In the genomic region with DNA sequence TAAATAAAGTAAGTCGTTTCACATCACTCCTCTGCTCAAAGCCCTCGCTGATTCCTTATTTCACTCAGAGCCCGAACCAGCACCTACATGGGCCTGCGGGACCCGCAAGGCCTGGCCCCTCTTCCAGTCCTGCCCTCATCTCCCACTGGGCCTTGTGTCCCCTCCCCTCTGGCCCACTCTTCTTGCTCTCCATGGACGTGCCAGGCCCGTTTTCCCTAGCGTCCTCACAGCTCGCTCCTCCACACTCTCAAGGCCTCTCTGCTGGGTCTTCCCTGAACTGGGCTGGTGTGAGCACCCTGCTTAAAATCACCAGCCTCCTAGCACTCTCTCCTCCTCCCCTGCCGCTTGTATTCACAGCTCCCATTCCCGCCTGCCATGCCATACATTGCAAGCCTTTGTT, we compare ENCODE assay signal across 22 cellular contexts.
DNase-seq lines count a peak whose midpoint lies in the region; ATAC-seq, FAIRE-seq and TF ChIP-seq lines count a peak whose summit lies in the region.
"Had no signal": no experiment of that assay in that cellular context is flagged by ENCODE, and none has a peak within 500 bp of the region (broad histone marks: within the 10 kb centered on the region; RNA-seq: fewer than 3 reads in every experiment).

No MANE protein-coding gene starts in this region.

- no peaks in the 10 kb centered on the region; the same call in 1 of the 2 replicates for H3K27me3 ChIP-seq in H9 (ENCODE audit: insufficient read depth, low read length)
- H3K27me3 ChIP-seq in colonic mucosa, result no peaks in the 10 kb centered on the region
- H3K27me3 ChIP-seq in stomach, result peaks cover 0 to 16% (median 0%) of the 10 kb centered on the region in 3 donors
- peaks cover 12% of the 10 kb centered on the region for H3K27me3 ChIP-seq in gastroesophageal sphincter

- H3K79me1 ChIP-seq in H9 (ENCODE audit: insufficient read depth, low read depth, low read length, poor library complexity, severe bottlenecking), result no peaks in the 10 kb centered on the region

- H3K23me2 ChIP-seq in H9 (ENCODE audit: insufficient read length, low read depth, low read length, poor library complexity, severe bottlenecking), result peaks cover 2% of the 10 kb centered on the region

- no peak overlapping the region for H3K4me3 ChIP-seq in colonic mucosa
- no peak overlapping the region for H3K4me3 ChIP-seq in stomach
- no peak overlapping the region for H3K4me3 ChIP-seq in gastroesophageal sphincter
- H3K4me3 ChIP-seq: A549 had no signal

- H3K56ac ChIP-seq in H9 (ENCODE audit: insufficient read length, low read depth, low read length), result no peak overlapping the region

- H3K4me1 Mint-ChIP-seq in H9, result peaks cover 5 to 15% of the 10 kb centered on the region in 2 experiments
- H3K4me1 Mint-ChIP-seq: CD4-positive, alpha-beta memory T cell had no signal

- H3K4ac ChIP-seq in H9 (ENCODE audit: low read depth, low read length), result no peak overlapping the region

- no peak overlapping the region for H2BK15ac ChIP-seq in H9 (ENCODE audit: low read depth, low read length)

- no peak overlapping the region for H2BK5ac ChIP-seq in H9 (ENCODE audit: insufficient read length, low read length)

- H3K27ac Mint-ChIP-seq in H9, result no peak overlapping the region; a peak in 1 of 7 replicates
- H3K27ac Mint-ChIP-seq: HFFc6 had no signal

- no CpG with 5 or more reads among the region's 11 CpGs for WGBS in H9 (ENCODE audit: extremely low coverage, insufficient read length, low lambda C conversion rate)
- WGBS in stomach, 5 donors, result 90 to 96% (median 92%) methylated on average over 11 of the region's 11 CpGs
- WGBS in gastroesophageal sphincter (ENCODE audit: low coverage in 1 of 2), 2 donors, result 91 to 96% methylated on average over 10 to 11 of the region's 11 CpGs

- peaks cover 18 to 19% of the 10 kb centered on the region in 2 experiments for H3K9me3 Mint-ChIP-seq in H9

- H3K36me3 Mint-ChIP-seq in H9 (ENCODE audit: insufficient read depth in 1 of 3, low read depth in 3 of 3), result peaks cover 4 to 6% (median 4%) of the 10 kb centered on the region in 3 experiments; a peak in 6 of 7 replicates
- H3K36me3 Mint-ChIP-seq: CD4-positive, alpha-beta memory T cell had no signal

- no peak for TF ChIP-seq CTCF in H9 (conservative IDR thresholded peaks at IDR 0.05)
- TF ChIP-seq CTCF in colonic mucosa (IDR thresholded peaks at IDR 0.05), result no peak
- TF ChIP-seq CTCF in stomach (IDR thresholded peaks at IDR 0.05), result no peak
- no peak for TF ChIP-seq CTCF in gastroesophageal sphincter (IDR thresholded peaks at IDR 0.05)

- H3K9me3 ChIP-seq in H9 (ENCODE audit: control insufficient read depth, low read depth, low read length), result no peaks in the 10 kb centered on the region
- no peaks in the 10 kb centered on the region for H3K9me3 ChIP-seq in colonic mucosa
- no peaks in the 10 kb centered on the region for H3K9me3 ChIP-seq in stomach
- H3K9me3 ChIP-seq in gastroesophageal sphincter, result peaks cover 0 to 9% (median 2%) of the 10 kb centered on the region in 3 donors
- H3K9me3 ChIP-seq: A549 had no signal

- no peak for FAIRE-seq in HTR-8/SVneo (lab: Jason Lieb, UNC)
- FAIRE-seq: A549, GM12891, H54 had no signal

- no peaks in the 10 kb centered on the region for H4K20me1 ChIP-seq in H9 (ENCODE audit: control insufficient read depth, insufficient read depth, insufficient read length)

- TF ChIP-seq EP300 in stomach (IDR thresholded peaks at IDR 0.05) (no peak), gastroesophageal sphincter (IDR thresholded peaks at IDR 0.05) (no peak)

- H2BK20ac ChIP-seq in H9 (ENCODE audit: low read depth, low read length, poor library complexity, severe bottlenecking), result no peak overlapping the region

- H3K14ac ChIP-seq in H9 (ENCODE audit: insufficient read depth, low read length), result no peak overlapping the region; the same call in 1 of the 2 replicates

- no peaks in the 10 kb centered on the region for H3K4me1 ChIP-seq in H9 (ENCODE audit: insufficient read depth, low read length)
- no peaks in the 10 kb centered on the region for H3K4me1 ChIP-seq in colonic mucosa
- no peaks in the 10 kb centered on the region for H3K4me1 ChIP-seq in stomach
- no peaks in the 10 kb centered on the region for H3K4me1 ChIP-seq in gastroesophageal sphincter
- H3K4me1 ChIP-seq: A549 had no signal

- no peak overlapping the region for H3K23ac ChIP-seq in H9 (ENCODE audit: insufficient read length, low read depth, low read length)

- no peak overlapping the region for H3K4me3 Mint-ChIP-seq in H9
- H3K4me3 Mint-ChIP-seq: CD4-positive, alpha-beta memory T cell; HFFc6 had no signal

- no peak overlapping the region for H3K18ac ChIP-seq in H9 (ENCODE audit: insufficient read length, low read depth, low read length)

- no peak overlapping the region for H2AK5ac ChIP-seq in H9 (ENCODE audit: insufficient read length, low read length)

- H3K9ac ChIP-seq in H9 (ENCODE audit: extremely low read depth, insufficient read length, low read length) (no peak overlapping the region), colonic mucosa (ENCODE audit: low read depth in 2 of 2, low read length in 2 of 2) (no peak overlapping the region)
- H3K9ac ChIP-seq: KMS-11 had no signal

- H3K27ac ChIP-seq in H9 (ENCODE audit: insufficient read length, low read depth, low read length) (no peak overlapping the region), colonic mucosa (no peak overlapping the region), stomach (no peak overlapping the region), gastroesophageal sphincter (no peak overlapping the region)
- H3K27ac ChIP-seq: A549, KMS-11 had no signal

- H4K5ac ChIP-seq in H9 (ENCODE audit: insufficient read length, low read depth, low read length), result no peak overlapping the region

- H3K27me3 Mint-ChIP-seq in H9 (ENCODE audit: low read depth), result peaks cover 21% of the 10 kb centered on the region

- no peak overlapping the region for H3T11ph ChIP-seq in H9 (ENCODE audit: low read length)

- H3K36me3 ChIP-seq in colonic mucosa (no peaks in the 10 kb centered on the region), stomach (no peaks in the 10 kb centered on the region), gastroesophageal sphincter (no peaks in the 10 kb centered on the region)

- H4K91ac ChIP-seq in H9 (ENCODE audit: insufficient read length, low read depth, low read length), result no peak overlapping the region

- no peak overlapping the region for H2BK120ac ChIP-seq in H9 (ENCODE audit: low read depth, low read length, poor library complexity, severe bottlenecking)

- intact Hi-C loops in colonic mucosa (cut with DNase I) (no loop called here), stomach (cut with DNase I; ENCODE audit: low total_unique reads) (no loop called here)

- DNase-seq in H9 (peak; percentile 30), colonic mucosa (peak; percentile 9), mesenteric fat pad (ENCODE audit: low spot score) (peak; percentile 59), stomach (peak; percentile 16), HTR-8/SVneo (ENCODE audit: insufficient read length, low spot score) (no peak), T-helper 2 cell (no peak)
- DNase-seq: Calu3; CD4-positive, alpha-beta memory T cell; DMS53; HFFc6; NCI-H1436; NCI-H2029; NCI-H345; NCI-H524 treated with DMSO at 0.1 percent for 48 hours; RPMI8226; SHP77 treated with DMSO at 0.1 percent for 48 hours had no signal

- ATAC-seq in gastroesophageal sphincter (no peak), GM21786 (IDR thresholded peaks at IDR 0.05; ENCODE audit: unreplicated experiment) (no peak)
- ATAC-seq: A549 had no signal

- TF ChIP-seq POLR2A in stomach (IDR thresholded peaks at IDR 0.05) (no peak), gastroesophageal sphincter (IDR thresholded peaks at IDR 0.05) (no peak)

- no peak overlapping the region for H2BK12ac ChIP-seq in H9 (ENCODE audit: insufficient read length, low read depth, low read length)

- no peak overlapping the region for H2AFZ ChIP-seq in H9 (ENCODE audit: low read length)

- H3K79me2 ChIP-seq in H9 (ENCODE audit: insufficient read depth, low read length), result no peaks in the 10 kb centered on the region

- no peak overlapping the region for H3K4me2 ChIP-seq in H9 (ENCODE audit: insufficient read depth, insufficient read length, low read length)
- H3K4me2 ChIP-seq: A549, KMS-11 had no signal

- H4K8ac ChIP-seq in H9 (replicated peaks; ENCODE audit: insufficient read length, low read depth, low read length), result no peak overlapping the region

Comparison
In these comparisons a context has a peak if more than half of its experiments do, and no peak if none do; other contexts are left out.
1. DNase-seq: peak in H9 (single experiment), colonic mucosa (single experiment), mesenteric fat pad (single experiment) and stomach (single experiment); none in HTR-8/SVneo (single experiment) and T-helper 2 cell (0 of 5).